In genomic region chr10:117223413-117224035, GRCh38 we compare ENCODE assay signal across 19 cellular contexts. TPM values are rescaled to one million over a fixed set of nuclear protein-coding genes. Genes with fewer than 3 reads are reported as not detected.
A peak's percentile ranks its signal among the peaks of the same experiment; 100 is the strongest.
DNase-seq lines count a peak whose midpoint lies in the region; ATAC-seq and TF ChIP-seq lines count a peak whose summit lies in the region.
"Had no signal": no experiment of that assay in that cellular context is flagged by ENCODE, and none has a peak within 500 bp of the region (broad histone marks: within the 10 kb centered on the region; RNA-seq: fewer than 3 reads in every experiment).

No MANE protein-coding gene starts in this region.

- H3K4me1 ChIP-seq in neural progenitor cell (no peaks in the 10 kb centered on the region), trophoblast cell (ENCODE audit: control insufficient read depth in 1 of 2, insufficient read depth in 2 of 2, low read length in 2 of 2) (no peaks in the 10 kb centered on the region), A673 (ENCODE audit: insufficient read depth, low read length, poor library complexity, severe bottlenecking) (peaks cover 3% of the 10 kb centered on the region)

- no peak overlapping the region for H3K18ac ChIP-seq in trophoblast cell (ENCODE audit: low read length)

- H3K9me3 Mint-ChIP-seq in natural killer cell treated with Interleukin-12 subunit alpha and Interleukin-12 subunit beta and Interleukin-15 and Interleukin-18, amount 100 ng/mL, for 72 hours: no peaks in the 10 kb centered on the region
- H3K9me3 Mint-ChIP-seq in natural killer cell (no peaks in the 10 kb centered on the region), neural progenitor cell (peaks cover 3% of the 10 kb centered on the region)
- H3K9me3 Mint-ChIP-seq: CD4-positive, CD25-positive, alpha-beta regulatory T cell; CD8-positive, alpha-beta memory T cell; H9; IgD-negative memory B cell had no signal

- H3K79me2 ChIP-seq in neural progenitor cell (ENCODE audit: low read depth) (no peaks in the 10 kb centered on the region), trophoblast cell (ENCODE audit: control insufficient read depth, insufficient read depth, low read length, poor library complexity) (no peaks in the 10 kb centered on the region)

- no peak overlapping the region for H3K27ac Mint-ChIP-seq in natural killer cell treated with Interleukin-12 subunit alpha and Interleukin-12 subunit beta and Interleukin-15 and Interleukin-18, amount 100 ng/mL, for 72 hours
- H3K27ac Mint-ChIP-seq in natural killer cell (no peak overlapping the region), neural progenitor cell (no peak overlapping the region)
- H3K27ac Mint-ChIP-seq: CD4-positive, CD25-positive, alpha-beta regulatory T cell; IgD-negative memory B cell had no signal

- no TSS peak for BruUV-seq in A673 (replicated peaks; lab: Mats Ljungman, UMichigan)

- H3K4ac ChIP-seq in trophoblast cell (ENCODE audit: low read depth, low read length): no peak overlapping the region

- peaks cover 4% of the 10 kb centered on the region for H3K27me3 ChIP-seq in neural progenitor cell
- H3K27me3 ChIP-seq in trophoblast cell (ENCODE audit: insufficient read depth, low read length): no peaks in the 10 kb centered on the region
- H3K27me3 ChIP-seq in A673 (replicated peaks; ENCODE audit: insufficient read depth, low read depth, low read length, poor library complexity): peaks cover 8% of the 10 kb centered on the region
- H3K27me3 ChIP-seq: BE2C had no signal

- H4K20me1 ChIP-seq in neural progenitor cell (ENCODE audit: low read depth): no peaks in the 10 kb centered on the region

- ATAC-seq in natural killer cell treated with Interleukin-12 subunit alpha and Interleukin-12 subunit beta and Interleukin-15 and Interleukin-18, amount 100 ng/mL, for 72 hours: no peak
- no peak for ATAC-seq in natural killer cell
- no peak for ATAC-seq in sciatic nerve
- ATAC-seq: HepG2 had no signal

- no peak overlapping the region for H2BK12ac ChIP-seq in trophoblast cell (ENCODE audit: low read length)

- H4K8ac ChIP-seq in trophoblast cell (ENCODE audit: low read depth, low read length): no peak overlapping the region

- H3K23ac ChIP-seq in trophoblast cell (ENCODE audit: low read length): no peak overlapping the region

- H3K9ac ChIP-seq in neural progenitor cell: no peak overlapping the region
- H3K9ac ChIP-seq in trophoblast cell (ENCODE audit: low read length): no peak overlapping the region

- CTCF ChIA-PET in A673 (lab: Charles Lee): no interaction called here

- intact Hi-C loops in natural killer cell (cut with micrococcal nuclease): no loop called here
- intact Hi-C loops in sciatic nerve (cut with DNase I): loop anchor here (10.0 kb wide), 1 partner anchor 101 kb away; no protein-coding TSS in a partner anchor
- intact Hi-C loops in A673 (cut with micrococcal nuclease; ENCODE audit: unreplicated experiment): no loop called here

- POLR2A ChIA-PET in A673 (lab: Charles Lee; ENCODE audit: low non-redundant PET): no interaction called here

- H4K12ac ChIP-seq in trophoblast cell (ENCODE audit: low read depth, low read length): no peak overlapping the region

- no peaks in the 10 kb centered on the region for H3K36me3 Mint-ChIP-seq in natural killer cell treated with Interleukin-12 subunit alpha and Interleukin-12 subunit beta and Interleukin-15 and Interleukin-18, amount 100 ng/mL, for 72 hours
- no peaks in the 10 kb centered on the region for H3K36me3 Mint-ChIP-seq in natural killer cell
- peaks cover 2% of the 10 kb centered on the region for H3K36me3 Mint-ChIP-seq in neural progenitor cell
- H3K36me3 Mint-ChIP-seq: CD4-positive, CD25-positive, alpha-beta regulatory T cell; CD8-positive, alpha-beta memory T cell; IgD-negative memory B cell had no signal

- H2AFZ ChIP-seq in neural progenitor cell (replicated peaks) (no peak overlapping the region), trophoblast cell (ENCODE audit: insufficient read depth, low read length, poor library complexity) (no peak overlapping the region)

- H3K9me3 ChIP-seq in neural progenitor cell (ENCODE audit: low read depth): no peaks in the 10 kb centered on the region
- H3K9me3 ChIP-seq in trophoblast cell (ENCODE audit: insufficient read depth, low read depth, low read length): no peaks in the 10 kb centered on the region
- no peaks in the 10 kb centered on the region for H3K9me3 ChIP-seq in A673 (ENCODE audit: low read depth, low read length, poor library complexity, severe bottlenecking)
- H3K9me3 ChIP-seq: BE2C had no signal

- H3K27ac ChIP-seq in neural progenitor cell (no peak overlapping the region), trophoblast cell (ENCODE audit: low read depth, low read length) (no peak overlapping the region), A673 (ENCODE audit: low read depth, low read length, poor library complexity, severe bottlenecking) (no peak overlapping the region)

- H2AK5ac ChIP-seq in trophoblast cell (ENCODE audit: low read length): no peak overlapping the region

- no peak overlapping the region for H2BK5ac ChIP-seq in trophoblast cell (ENCODE audit: low read depth, low read length, poor library complexity)

- H2BK120ac ChIP-seq in trophoblast cell (ENCODE audit: insufficient read depth, low read length, poor library complexity): no peak overlapping the region

- H3K4me3 ChIP-seq in neural progenitor cell: no peak overlapping the region
- no peak overlapping the region for H3K4me3 ChIP-seq in trophoblast cell (ENCODE audit: low read depth, low read length)
- no peak overlapping the region for H3K4me3 ChIP-seq in A673 (ENCODE audit: low read depth, low read length, poor library complexity, severe bottlenecking)

- H3K27me3 Mint-ChIP-seq in natural killer cell treated with Interleukin-12 subunit alpha and Interleukin-12 subunit beta and Interleukin-15 and Interleukin-18, amount 100 ng/mL, for 72 hours: peaks cover 0 to 12% of the 10 kb centered on the region in 2 donors
- H3K27me3 Mint-ChIP-seq in natural killer cell (ENCODE audit: low read depth in 2 of 2): peaks cover 8 to 10% of the 10 kb centered on the region in 2 donors
- H3K27me3 Mint-ChIP-seq in neural progenitor cell (ENCODE audit: insufficient read depth, low read depth): peaks cover 13% of the 10 kb centered on the region

- H3K4me2 ChIP-seq in neural progenitor cell (no peak overlapping the region), trophoblast cell (ENCODE audit: low read length) (no peak overlapping the region)

- WGBS in trophoblast cell (ENCODE audit: extremely low coverage, insufficient coverage, insufficient read length): no CpG with 5 or more reads among the region's 4 CpGs

- peak; percentile 32 for DNase-seq in natural killer cell treated with Interleukin-12 subunit alpha and Interleukin-12 subunit beta and Interleukin-15 and Interleukin-18, amount 100 ng/mL, for 72 hours (ENCODE audit: low spot score)
- DNase-seq in natural killer cell: no peak
- no peak for DNase-seq in neural progenitor cell (ENCODE audit: low spot score)
- DNase-seq in sciatic nerve (ENCODE audit: low spot score): peak; percentile 5
- no peak for DNase-seq in trophoblast cell
- no peak for DNase-seq in A673 (ENCODE audit: low spot score)
- DNase-seq in NK-92 (lab: John Stamatoyannopoulos, UW; ENCODE audit: unreplicated experiment): no peak
- DNase-seq: ACHN; BE2C; C1 segment of cervical spinal cord; CD4-positive, CD25-positive, alpha-beta regulatory T cell; CD8-positive, alpha-beta memory T cell; COR-L47; GF-D8; H9 had no signal

- H3K4me3 Mint-ChIP-seq in natural killer cell treated with Interleukin-12 subunit alpha and Interleukin-12 subunit beta and Interleukin-15 and Interleukin-18, amount 100 ng/mL, for 72 hours: no peak overlapping the region
- H3K4me3 Mint-ChIP-seq in natural killer cell (no peak overlapping the region), neural progenitor cell (peak overlapping the region; percentile 30)
- H3K4me3 Mint-ChIP-seq: CD4-positive, CD25-positive, alpha-beta regulatory T cell; CD8-positive, alpha-beta memory T cell; H9; IgD-negative memory B cell had no signal

- H3K14ac ChIP-seq in trophoblast cell (ENCODE audit: low read length): no peak overlapping the region

- peaks cover under 1% of the 10 kb centered on the region for H3F3A ChIP-seq in neural progenitor cell (ENCODE audit: low read depth)

- H4K91ac ChIP-seq in trophoblast cell (ENCODE audit: low read depth, low read length): no peak overlapping the region

- TF ChIP-seq CTCF in natural killer cell (IDR thresholded peaks at IDR 0.05) (no peak), neural progenitor cell (IDR thresholded peaks at IDR 0.05) (no peak), A673 (conservative IDR thresholded peaks at IDR 0.05; ENCODE audit: low read depth, low read length) (no peak)

- no peaks in the 10 kb centered on the region for H3K4me1 Mint-ChIP-seq in natural killer cell treated with Interleukin-12 subunit alpha and Interleukin-12 subunit beta and Interleukin-15 and Interleukin-18, amount 100 ng/mL, for 72 hours (ENCODE audit: low read depth in 2 of 2)
- no peaks in the 10 kb centered on the region for H3K4me1 Mint-ChIP-seq in natural killer cell
- H3K4me1 Mint-ChIP-seq in neural progenitor cell: peaks cover 48% of the 10 kb centered on the region
- H3K4me1 Mint-ChIP-seq: CD4-positive, CD25-positive, alpha-beta regulatory T cell; CD8-positive, alpha-beta memory T cell; IgD-negative memory B cell had no signal

- H3K79me1 ChIP-seq in trophoblast cell (ENCODE audit: low read length): no peaks in the 10 kb centered on the region

- H3K36me3 ChIP-seq in neural progenitor cell (no peaks in the 10 kb centered on the region), trophoblast cell (ENCODE audit: control insufficient read depth in 1 of 2, insufficient read depth in 2 of 2, low read length in 2 of 2) (no peaks in the 10 kb centered on the region), A673 (ENCODE audit: insufficient read depth, low read length, poor library complexity, severe bottlenecking) (no peaks in the 10 kb centered on the region)
- H3K36me3 ChIP-seq: BE2C had no signal

RNA-seq across cellular contexts. Expression of gene SLC18A2, which starts 17.4 kb away (rescaled TPM):
- under 1 TPM in 1 of 2 donors, not detected in 1; 0.59 TPM for total RNA-seq in natural killer cell treated with Interleukin-12 subunit alpha and Interleukin-12 subunit beta and Interleukin-15 and Interleukin-18, amount 100 ng/mL, for 72 hours
- total RNA-seq in natural killer cell (1 to 10 TPM in 1 of 3 donors, under 1 TPM in 2; 0.21 to 8.0 (median 0.36) TPM), neural progenitor cell (ENCODE audit: low replicate concordance) (0.88 and 1.6 TPM in 2 replicates), sciatic nerve (1.2 TPM), A673 (2021) (0.06 TPM in 1 of 2 replicates, not detected in the other)
- polyA plus RNA-seq in trophoblast cell (2013): 0.16 and 0.19 TPM in 2 replicates
- total RNA-seq: A172, HepG2 had no signal
- polyA plus RNA-seq: HepG2 had no signal

RNA-seq across cellular contexts. Expression of gene KCNK18, which starts 26.2 kb away (rescaled TPM):
- total RNA-seq in natural killer cell treated with Interleukin-12 subunit alpha and Interleukin-12 subunit beta and Interleukin-15 and Interleukin-18, amount 100 ng/mL, for 72 hours: not detected
- total RNA-seq in natural killer cell: not detected
- not detected in 2 replicates for total RNA-seq in neural progenitor cell (ENCODE audit: low replicate concordance)
- not detected for total RNA-seq in sciatic nerve
- not detected in 2 replicates for polyA plus RNA-seq in trophoblast cell (2013)
- total RNA-seq in A673 (2021): 0.43 and 0.44 TPM in 2 replicates
- total RNA-seq: A172; CD4-positive, CD25-positive, alpha-beta regulatory T cell; CD8-positive, alpha-beta memory T cell; H1; H9; HepG2 had no signal
- polyA plus RNA-seq: CD4-positive, CD25-positive, alpha-beta regulatory T cell; CD8-positive, alpha-beta memory T cell; H1; HepG2; IgD-negative memory B cell had no signal

Comparison
In these comparisons a context has a peak if more than half of its experiments do, and no peak if none do; other contexts are left out.
1. DNase-seq: peak in natural killer cell treated with Interleukin-12 subunit alpha and Interleukin-12 subunit beta and Interleukin-15 and Interleukin-18, amount 100 ng/mL, for 72 hours (single experiment) and sciatic nerve (single experiment); none in natural killer cell (single experiment), neural progenitor cell (single experiment), trophoblast cell (0 of 2), A673 (single experiment) and NK-92 (single experiment).